ENCODE assay signal across 29 cellular contexts in genomic region chr5:58239731-58240130, GRCh38.
A peak's percentile ranks its signal among the peaks of the same experiment; 100 is the strongest.
DNase-seq lines count a peak whose midpoint lies in the region; ATAC-seq, FAIRE-seq and TF ChIP-seq lines count a peak whose summit lies in the region.
"Had no signal": no experiment of that assay in that cellular context is flagged by ENCODE, and none has a peak within 500 bp of the region (broad histone marks: within the 10 kb centered on the region; RNA-seq: fewer than 3 reads in every experiment).

No MANE protein-coding gene starts in this region.

- H3K9ac ChIP-seq in astrocyte (ENCODE audit: low read length), result no peak overlapping the region
- H3K9ac ChIP-seq: GM23248 had no signal

- H2AFZ ChIP-seq in astrocyte (ENCODE audit: low read depth, low read length), result no peak overlapping the region
- H2AFZ ChIP-seq: GM23248 had no signal

- H3K27ac ChIP-seq in astrocyte (ENCODE audit: low read depth, low read length) (peak overlapping the region; percentile 7), aorta (ENCODE audit: low read depth in 1 of 2, low read length in 2 of 2) (no peak overlapping the region)
- H3K27ac ChIP-seq: foreskin keratinocyte, GM23248, HL-60, vagina had no signal

- no peaks in the 10 kb centered on the region for H3K9me3 Mint-ChIP-seq in astrocyte (ENCODE audit: unreplicated experiment)
- no peaks in the 10 kb centered on the region for H3K9me3 Mint-ChIP-seq in nephron progenitor cell
- H3K9me3 Mint-ChIP-seq: activated CD4-positive, alpha-beta T cell treated with anti-CD3 and anti-CD28 coated beads, Interleukin-2, amount 10 ng/mL, durations not matched to agents 24 days and 14 days; memory B cell; T-helper 2 cell treated with Interferon-gamma antibody and Interleukin-4, amounts not matched to agents 5 μg/mL and 100 μg/mL, for 36 hours had no signal

- H3K27me3 Mint-ChIP-seq in astrocyte (ENCODE audit: low read depth, unreplicated experiment), result no peaks in the 10 kb centered on the region
- H3K27me3 Mint-ChIP-seq in nephron progenitor cell (ENCODE audit: low read depth, poor library complexity), result no peaks in the 10 kb centered on the region
- H3K27me3 Mint-ChIP-seq: activated CD4-positive, alpha-beta T cell treated with anti-CD3 and anti-CD28 coated beads, Interleukin-2, amount 10 ng/mL, durations not matched to agents 24 days and 14 days had no signal

- H3K36me3 ChIP-seq in astrocyte (ENCODE audit: insufficient read depth, low read length) (no peaks in the 10 kb centered on the region), aorta (ENCODE audit: control insufficient read depth in 1 of 2, insufficient read depth in 2 of 2, low read length in 1 of 2) (no peaks in the 10 kb centered on the region)
- H3K36me3 ChIP-seq: heart right ventricle, vagina had no signal

- H3K4me2 ChIP-seq in astrocyte (ENCODE audit: low read length), result no peak overlapping the region

- H3K4me1 Mint-ChIP-seq in astrocyte (ENCODE audit: low read depth, unreplicated experiment), result peaks cover 25% of the 10 kb centered on the region
- H3K4me1 Mint-ChIP-seq in nephron progenitor cell, result peaks cover 16% of the 10 kb centered on the region
- H3K4me1 Mint-ChIP-seq: activated CD4-positive, alpha-beta T cell treated with anti-CD3 and anti-CD28 coated beads, Interleukin-2, amount 10 ng/mL, durations not matched to agents 24 days and 14 days; CD4-positive, alpha-beta memory T cell; memory B cell had no signal

- no peak for ATAC-seq in aorta (ENCODE audit: low FRiP score)
- no peak for ATAC-seq in left lobe of liver
- ATAC-seq: esophagus mucosa, heart right ventricle, HepG2 had no signal

- H3K36me3 Mint-ChIP-seq in astrocyte (ENCODE audit: low read depth, unreplicated experiment) (no peaks in the 10 kb centered on the region), nephron progenitor cell (ENCODE audit: low read depth) (no peaks in the 10 kb centered on the region)
- H3K36me3 Mint-ChIP-seq: CD4-positive, alpha-beta memory T cell; memory B cell had no signal

- intact Hi-C loops in aorta (cut with DNase I), result no loop called here

- H3K79me2 ChIP-seq in astrocyte (ENCODE audit: insufficient read depth, low read length), result no peaks in the 10 kb centered on the region

- no peaks in the 10 kb centered on the region for H3K27me3 ChIP-seq in astrocyte (ENCODE audit: insufficient read depth, low read length)
- no peaks in the 10 kb centered on the region for H3K27me3 ChIP-seq in aorta (ENCODE audit: control insufficient read depth in 1 of 2, insufficient read depth in 2 of 2, low read length in 1 of 2)
- H3K27me3 ChIP-seq: foreskin keratinocyte, heart right ventricle, vagina had no signal

- FAIRE-seq in astrocyte (lab: Jason Lieb, UNC), result no peak
- FAIRE-seq: colon, HepG2 had no signal

- peak; percentile 55 for DNase-seq in DMS53 (lab: John Stamatoyannopoulos, UW)
- DNase-seq in M059J (ENCODE audit: low read depth), result peak; percentile 62
- no peak for DNase-seq in astrocyte (ENCODE audit: low read depth)
- no peak for DNase-seq in nephron progenitor cell
- DNase-seq in aorta, result no peak
- DNase-seq in left lobe of liver (ENCODE audit: low spot score), result no peak
- DNase-seq in GM19238 (ENCODE audit: insufficient read length, low spot score), result no peak
- no peak for DNase-seq in NCI-H2171 (lab: John Stamatoyannopoulos, UW)
- DNase-seq: activated CD4-positive, alpha-beta T cell treated with anti-CD3 and anti-CD28 coated beads, Interleukin-2, amount 10 ng/mL, durations not matched to agents 24 days and 14 days; activated T-cell treated with anti-CD3 and anti-CD28 coated beads, Interleukin-2, amount 50 U/mL, for 48 hours; AML-193; CD4-positive, alpha-beta memory T cell; DMS 273 treated with DMSO at 0.1 percent for 48 hours; effector memory CD4-positive, alpha-beta T cell; heart right ventricle; Kasumi-1; NCI-H1048; NCI-H1694; NCI-H510A; stimulated activated naive CD4-positive, alpha-beta T cell had no signal

- H3K27ac Mint-ChIP-seq in astrocyte (ENCODE audit: unreplicated experiment) (no peak overlapping the region), nephron progenitor cell (peak overlapping the region; percentile 54)
- H3K27ac Mint-ChIP-seq: activated CD4-positive, alpha-beta T cell treated with anti-CD3 and anti-CD28 coated beads, Interleukin-2, amount 10 ng/mL, durations not matched to agents 24 days and 14 days; CD4-positive, alpha-beta memory T cell; memory B cell; T-helper 2 cell treated with Interferon-gamma antibody and Interleukin-4, amounts not matched to agents 5 μg/mL and 100 μg/mL, for 36 hours had no signal

- 94 to 96% methylated on average over 3 of the region's 3 CpGs for WGBS in aorta, 2 donors

- H3K4me1 ChIP-seq in astrocyte (ENCODE audit: insufficient read depth, low read length) (peaks cover 12% of the 10 kb centered on the region), aorta (ENCODE audit: control insufficient read depth in 1 of 2, insufficient read depth in 2 of 2, low read length in 2 of 2) (no peaks in the 10 kb centered on the region)

- no peak for TF ChIP-seq CTCF in astrocyte (IDR thresholded peaks at IDR 0.05; ENCODE audit: insufficient read depth, low read depth, low read length)
- TF ChIP-seq CTCF in nephron progenitor cell (IDR thresholded peaks at IDR 0.05), result no peak

- H4K20me1 ChIP-seq in astrocyte (ENCODE audit: insufficient read depth, low read length), result no peaks in the 10 kb centered on the region

- H3K4me3 ChIP-seq in astrocyte (ENCODE audit: insufficient read depth, low read depth, low read length), result no peak overlapping the region
- H3K4me3 ChIP-seq in aorta (ENCODE audit: low read length in 2 of 2), result no peak overlapping the region
- H3K4me3 ChIP-seq: GM23248, heart right ventricle, vagina had no signal

- no peaks in the 10 kb centered on the region for H3K9me3 ChIP-seq in astrocyte (ENCODE audit: insufficient read depth, low read depth, low read length)
- H3K9me3 ChIP-seq in aorta (ENCODE audit: control insufficient read depth, low read length), result no peaks in the 10 kb centered on the region
- H3K9me3 ChIP-seq: heart right ventricle, vagina had no signal

- no peak overlapping the region for H3K4me3 Mint-ChIP-seq in astrocyte (ENCODE audit: unreplicated experiment)
- H3K4me3 Mint-ChIP-seq in nephron progenitor cell, result no peak overlapping the region
- H3K4me3 Mint-ChIP-seq: activated CD4-positive, alpha-beta T cell treated with anti-CD3 and anti-CD28 coated beads, Interleukin-2, amount 10 ng/mL, durations not matched to agents 24 days and 14 days; CD4-positive, alpha-beta memory T cell; memory B cell; T-helper 2 cell treated with Interferon-gamma antibody and Interleukin-4, amounts not matched to agents 5 μg/mL and 100 μg/mL, for 36 hours had no signal

Comparison
In these comparisons a context has a peak if more than half of its experiments do, and no peak if none do; other contexts are left out.
1. DNase-seq: peak in DMS53 (single experiment) and M059J (single experiment); none in astrocyte (single experiment), nephron progenitor cell (single experiment), aorta (0 of 2), left lobe of liver (single experiment), GM19238 (single experiment) and NCI-H2171 (single experiment).